13 cellular contexts compared by ENCODE assay signal in genomic region chr16:85417156-85417860, GRCh38.
A peak's percentile ranks its signal among the peaks of the same experiment; 100 is the strongest.
DNase-seq lines count a peak whose midpoint lies in the region; ATAC-seq and TF ChIP-seq lines count a peak whose summit lies in the region.
"Had no signal": no experiment of that assay in that cellular context is flagged by ENCODE, and none has a peak within 500 bp of the region (broad histone marks: within the 10 kb centered on the region; RNA-seq: fewer than 3 reads in every experiment).

No MANE protein-coding gene starts in this region.

- peak; percentile 54 for DNase-seq in Right ventricle myocardium inferior (ENCODE audit: missing footprints)
- DNase-seq in right atrium auricular region (ENCODE audit: low spot score), result no peak
- DNase-seq in NT2/D1 (ENCODE audit: low read depth, low spot score), result no peak
- DNase-seq in cardiac septum (ENCODE audit: low spot score), result peak; percentile 63
- DNase-seq in testis, result peak; percentile 12
- DNase-seq: activated CD4-positive, alpha-beta T cell treated with anti-CD3 and anti-CD28 coated beads for 4 hours; cortex of kidney; mesenchymal stem cell; NCI-H2029; NCI-H774 had no signal

- no peak for TF ChIP-seq POLR2A in testis (IDR thresholded peaks at IDR 0.05)

- ATAC-seq in Right ventricle myocardium inferior, result no peak
- ATAC-seq in HG02571 (IDR thresholded peaks at IDR 0.05; ENCODE audit: unreplicated experiment), result no peak
- no peak for ATAC-seq in GM21717 (IDR thresholded peaks at IDR 0.05; ENCODE audit: unreplicated experiment)

- H3K27ac ChIP-seq in right atrium auricular region (no peak overlapping the region), testis (no peak overlapping the region)
- H3K27ac ChIP-seq: neutrophil had no signal

- peaks cover 0 to 21% of the 10 kb centered on the region in 2 donors for H3K4me1 ChIP-seq in right atrium auricular region
- H3K4me1 ChIP-seq in NT2/D1 (ENCODE audit: insufficient read depth, insufficient read length), result peaks cover 19% of the 10 kb centered on the region
- H3K4me1 ChIP-seq in testis, result peaks cover 16% of the 10 kb centered on the region

- TF ChIP-seq CTCF in right atrium auricular region (IDR thresholded peaks at IDR 0.05) (no peak), testis (IDR thresholded peaks at IDR 0.05) (no peak)

- no peaks in the 10 kb centered on the region for H3K9me3 ChIP-seq in right atrium auricular region
- peaks cover 5% of the 10 kb centered on the region; the same call in 1 of the 2 replicates for H3K9me3 ChIP-seq in NT2/D1 (ENCODE audit: insufficient read depth, low read length)
- no peaks in the 10 kb centered on the region for H3K9me3 ChIP-seq in testis
- H3K9me3 ChIP-seq: neutrophil had no signal

- peak overlapping the region; percentile 50 for H3K9ac ChIP-seq in NT2/D1 (ENCODE audit: insufficient read length, low read depth)

- H3K4me3 ChIP-seq in right atrium auricular region, result no peak overlapping the region
- H3K4me3 ChIP-seq in NT2/D1 (ENCODE audit: insufficient read length, low read depth), result no peak overlapping the region
- no peak overlapping the region for H3K4me3 ChIP-seq in testis

- H3K36me3 ChIP-seq in right atrium auricular region (no peaks in the 10 kb centered on the region), NT2/D1 (ENCODE audit: insufficient read depth, insufficient read length, low read length) (no peaks in the 10 kb centered on the region), testis (ENCODE audit: low read depth, missing control alignments) (no peaks in the 10 kb centered on the region)
- H3K36me3 ChIP-seq: neutrophil had no signal

- H3K27me3 ChIP-seq in right atrium auricular region, result no peaks in the 10 kb centered on the region
- no peaks in the 10 kb centered on the region for H3K27me3 ChIP-seq in NT2/D1 (ENCODE audit: insufficient read depth, insufficient read length)
- no peaks in the 10 kb centered on the region for H3K27me3 ChIP-seq in testis

- intact Hi-C loops in Right ventricle myocardium inferior (cut with DNase I), result no loop called here
- intact Hi-C loops in cardiac septum (cut with DNase I), result no loop called here
- intact Hi-C loops in testis (cut with DNase I; ENCODE audit: low total_unique reads), result no loop called here

- 66 to 70% methylated on average over 7 to 14 of the region's 14 CpGs for WGBS in testis, 2 donors

Comparison
In these comparisons a context has a peak if more than half of its experiments do, and no peak if none do; other contexts are left out.
1. DNase-seq: peak in Right ventricle myocardium inferior (single experiment), cardiac septum (single experiment) and testis (single experiment); none in right atrium auricular region (single experiment) and NT2/D1 (single experiment).